17 cellular contexts compared by ENCODE assay signal in the genomic region with DNA sequence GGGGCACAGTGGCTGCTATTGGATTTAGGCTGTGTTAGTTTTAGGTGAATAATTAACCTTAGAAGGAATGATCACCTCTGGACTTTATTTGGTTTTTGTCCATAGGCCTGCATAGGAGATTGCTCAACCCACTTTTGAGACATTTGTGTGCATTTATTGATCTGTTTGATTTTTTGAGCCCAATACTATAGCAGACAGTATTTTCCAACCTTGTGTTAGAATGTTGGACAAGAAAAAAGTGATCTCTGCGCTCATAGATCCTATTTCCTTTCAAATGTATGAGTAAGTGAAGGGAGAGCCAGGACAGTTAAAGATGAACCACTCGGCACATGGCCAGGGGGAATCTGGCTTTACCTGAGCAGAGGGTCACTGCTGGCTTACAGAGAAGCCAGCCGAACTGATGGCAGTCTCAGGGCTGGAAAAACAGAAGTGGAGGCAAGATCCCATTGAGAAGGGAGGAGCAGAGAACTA. TPM values are rescaled to one million over a fixed set of nuclear protein-coding genes. Genes with fewer than 3 reads are reported as not detected.
DNase-seq lines count a peak whose midpoint lies in the region; ATAC-seq and TF ChIP-seq lines count a peak whose summit lies in the region.
"Had no signal": no experiment of that assay in that cellular context is flagged by ENCODE, and none has a peak within 500 bp of the region (broad histone marks: within the 10 kb centered on the region; RNA-seq: fewer than 3 reads in every experiment).

No MANE protein-coding gene starts in this region.

- H3K4me3 ChIP-seq in hepatocyte (no peak overlapping the region), right lobe of liver (no peak overlapping the region), GM23248 (no peak overlapping the region)
- H3K4me3 ChIP-seq: BLaER1 treated with 17β-estradiol and CSF1 and Interleukin-3, amounts not matched to agents 10 nM and 100 nM; GM12878; HAP-1 had no signal

- intact Hi-C loops in right lobe of liver (cut with DNase I) = no loop called here

- in situ Hi-C loops in GM23248 (cut with MboI) = no loop called here

- TF ChIP-seq CTCF in 22Rv1 (IDR thresholded peaks at IDR 0.05) (no peak), hepatocyte (IDR thresholded peaks at IDR 0.05; ENCODE audit: poor library complexity) (no peak), right lobe of liver (IDR thresholded peaks at IDR 0.05) (no peak)

- DNase-seq in HuH-7.5 (ENCODE audit: low spot score) = peak; percentile 88
- no peak for DNase-seq in hepatocyte (ENCODE audit: low spot score)
- DNase-seq in right lobe of liver = peak; percentile 66 to 83 (median 82)
- no peak for DNase-seq in UCSD-AML1 (lab: John Stamatoyannopoulos, UW; ENCODE audit: unreplicated experiment)
- DNase-seq in amniotic stem cell (lab: John Stamatoyannopoulos, UW) = no peak
- no peak for DNase-seq in GM23248
- DNase-seq: 8988T; CD8-positive, alpha-beta T cell; DMS 273 treated with DMSO at 0.1 percent for 48 hours; DMS53; DND-41; EL had no signal

- H3K9ac ChIP-seq in GM23248 = no peak overlapping the region
- H3K9ac ChIP-seq: BLaER1 treated with 17β-estradiol and CSF1 and Interleukin-3, amounts not matched to agents 10 nM and 100 nM had no signal

- ATAC-seq in right lobe of liver = peak; percentile 55 to 90 (median 76)
- ATAC-seq in activated CD4-positive, CD25-positive, alpha-beta regulatory T cell treated with anti-CD3 and anti-CD28 coated beads, Interleukin-2, amount 50 U/mL, for 24 hours = no peak
- ATAC-seq: CD8-positive, alpha-beta T cell; GM12878 had no signal

- TF ChIP-seq POLR2A in right lobe of liver (IDR thresholded peaks at IDR 0.05) = no peak

- H3K4me2 ChIP-seq in hepatocyte = peak overlapping the region; percentile 19
- H3K4me2 ChIP-seq in GM23248 (ENCODE audit: unreplicated experiment) = no peak overlapping the region
- H3K4me2 ChIP-seq: BLaER1 treated with 17β-estradiol and CSF1 and Interleukin-3, amounts not matched to agents 10 nM and 100 nM had no signal

- no peaks in the 10 kb centered on the region for H3K79me2 ChIP-seq in hepatocyte
- no peaks in the 10 kb centered on the region for H3K79me2 ChIP-seq in GM23248 (ENCODE audit: insufficient read depth)

- H3K4me1 ChIP-seq in hepatocyte (ENCODE audit: insufficient read depth) (peaks cover 35% of the 10 kb centered on the region), right lobe of liver (peaks cover 3 to 68% (median 28%) of the 10 kb centered on the region in 4 donors), GM23248 (ENCODE audit: insufficient read depth) (no peaks in the 10 kb centered on the region)
- H3K4me1 ChIP-seq: HAP-1 had no signal

- H3K9me3 ChIP-seq in hepatocyte (ENCODE audit: low read depth) = no peaks in the 10 kb centered on the region
- no peaks in the 10 kb centered on the region for H3K9me3 ChIP-seq in right lobe of liver
- H3K9me3 ChIP-seq in GM23248 (ENCODE audit: low read depth) = no peaks in the 10 kb centered on the region
- H3K9me3 ChIP-seq: HAP-1 had no signal

- H4K20me1 ChIP-seq in hepatocyte (ENCODE audit: insufficient read depth, poor library complexity, severe bottlenecking) (no peaks in the 10 kb centered on the region), GM23248 (ENCODE audit: insufficient read depth) (no peaks in the 10 kb centered on the region)
- H4K20me1 ChIP-seq: BLaER1 treated with 17β-estradiol and CSF1 and Interleukin-3, amounts not matched to agents 10 nM and 100 nM had no signal

- no peak overlapping the region for H2AFZ ChIP-seq in hepatocyte
- no peak overlapping the region for H2AFZ ChIP-seq in GM23248

- H3K27me3 ChIP-seq in hepatocyte = peaks cover 28% of the 10 kb centered on the region
- H3K27me3 ChIP-seq in right lobe of liver = no peaks in the 10 kb centered on the region
- peaks cover 29% of the 10 kb centered on the region for H3K27me3 ChIP-seq in GM23248 (replicated peaks; ENCODE audit: insufficient read depth)
- H3K27me3 ChIP-seq: BLaER1 treated with 17β-estradiol and CSF1 and Interleukin-3, amounts not matched to agents 10 nM and 100 nM had no signal

- H3K9me2 ChIP-seq in hepatocyte (replicated peaks; ENCODE audit: insufficient read depth) (no peaks in the 10 kb centered on the region), GM23248 (ENCODE audit: insufficient read depth) (no peaks in the 10 kb centered on the region)

- no peaks in the 10 kb centered on the region for H3F3A ChIP-seq in GM23248 (ENCODE audit: insufficient read depth)

- H3K27ac ChIP-seq in 22Rv1 (peak overlapping the region; percentile 87), hepatocyte (peak overlapping the region; percentile 55), right lobe of liver (peak overlapping the region in 2 of 3 donors; percentile 6 to 72), GM23248 (no peak overlapping the region)
- H3K27ac ChIP-seq: BLaER1 treated with 17β-estradiol and CSF1 and Interleukin-3, amounts not matched to agents 10 nM and 100 nM had no signal

- WGBS in hepatocyte (ENCODE audit: low lambda C conversion rate, missing lambda C conversion rate) = 44% methylated on average over 3 of the region's 3 CpGs
- 39% methylated on average over 3 of the region's 3 CpGs for WGBS in right lobe of liver (ENCODE audit: insufficient coverage, low coverage, low lambda C conversion rate, missing lambda C conversion rate)
- whole genome bisulfite sequencing in GM23248 (ENCODE audit: low coverage in 1 of 2, low lambda C conversion rate in 2 of 2, missing lambda C conversion rate in 2 of 2), 2 experiments = 77 to 81% methylated on average over 3 of the region's 3 CpGs

- H3K36me3 ChIP-seq in hepatocyte (replicated peaks; ENCODE audit: insufficient read depth, low read depth) (no peaks in the 10 kb centered on the region), right lobe of liver (no peaks in the 10 kb centered on the region), GM23248 (ENCODE audit: low read depth) (no peaks in the 10 kb centered on the region)
- H3K36me3 ChIP-seq: BLaER1 treated with 17β-estradiol and CSF1 and Interleukin-3, amounts not matched to agents 10 nM and 100 nM; HAP-1 had no signal

RNA-seq across cellular contexts. Expression of a gene that starts 8.8 kb away (rescaled TPM):
- total RNA-seq in hepatocyte = 27.1 and 29.0 TPM in 2 replicates
- polyA plus RNA-seq in hepatocyte = 8.0 and 8.3 TPM in 2 replicates
- 10 to 100 TPM in 2 of 6 experiments, 1 to 10 TPM in 4; 5.3 to 20.6 (median 8.1) TPM for total RNA-seq in right lobe of liver
- 21.0 and 31.0 TPM in 2 replicates for total RNA-seq in GM23248 (2014; rRNA removed; shearing (Covaris generic))
- 8.2 and 9.4 TPM in 2 replicates for polyA plus RNA-seq in GM23248 (2016; fragmentation: Nextera tagmentation; extraction: Ambion mirVana)

Comparison
In these comparisons a context has a peak if more than half of its experiments do, and no peak if none do; other contexts are left out.
1. DNase-seq: peak in HuH-7.5 (single experiment) and right lobe of liver (3 of 3); none in hepatocyte (single experiment), UCSD-AML1 (single experiment), amniotic stem cell (single experiment) and GM23248 (single experiment).
2. ATAC-seq: peak in right lobe of liver (4 of 4); none in activated CD4-positive, CD25-positive, alpha-beta regulatory T cell treated with anti-CD3 and anti-CD28 coated beads, Interleukin-2, amount 50 U/mL, for 24 hours (0 of 2).